In the genomic region with DNA sequence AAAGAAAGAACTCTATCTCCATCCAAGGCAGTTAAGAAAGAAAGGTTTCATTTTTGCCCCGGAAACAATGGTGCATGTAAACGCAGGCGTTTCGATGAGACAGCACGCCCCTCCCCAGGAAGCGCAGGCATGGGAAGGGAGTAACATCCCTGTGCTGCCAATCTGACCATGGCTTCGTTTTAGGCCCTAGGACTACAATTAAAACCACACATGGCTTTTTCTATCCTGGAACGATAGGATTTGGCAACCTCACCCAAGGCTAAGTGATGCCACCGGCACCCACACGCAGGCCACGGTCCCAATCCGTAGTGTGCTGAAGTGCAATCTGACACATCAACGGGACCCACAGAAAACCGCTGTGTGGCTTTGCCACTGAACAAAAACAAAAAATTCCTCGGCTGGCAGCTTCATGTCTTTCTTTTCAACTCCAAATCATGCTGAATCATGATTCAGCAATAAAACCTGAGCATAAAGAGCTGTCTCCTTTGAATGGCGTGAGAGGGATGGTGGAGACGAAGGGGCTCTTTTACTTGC, we compare ENCODE assay signal across 8 cellular contexts. TPM values are rescaled to one million over a fixed set of nuclear protein-coding genes. Genes with fewer than 3 reads are reported as not detected.
DNase-seq lines count a peak whose midpoint lies in the region; ATAC-seq and TF ChIP-seq lines count a peak whose summit lies in the region.

No MANE protein-coding gene starts in this region.

- ATAC-seq in activated T-cell treated with anti-CD3 and anti-CD28 coated beads, Interleukin-2, amount 50 U/mL, for 4 hours = peak; percentile 35 to 39
- ATAC-seq in stimulated activated naive CD8-positive, alpha-beta T cell treated with anti-CD3 and anti-CD28 coated beads, Interleukin-15, Interleukin-2, amounts not matched to agents 100 U/mL and 50 U/mL, for 24 hours = peak; percentile 40
- ATAC-seq in HG03378 (IDR thresholded peaks at IDR 0.05; ENCODE audit: unreplicated experiment) = no peak
- ATAC-seq in GM21367 (IDR thresholded peaks at IDR 0.05; ENCODE audit: unreplicated experiment) = no peak
- ATAC-seq in GM21619 (IDR thresholded peaks at IDR 0.05; ENCODE audit: unreplicated experiment) = no peak
- ATAC-seq in GM21576 (IDR thresholded peaks at IDR 0.05; ENCODE audit: unreplicated experiment) = no peak

- H3K4me3 ChIP-seq in right atrium auricular region = no peak overlapping the region

- no peaks in the 10 kb centered on the region for H3K27me3 ChIP-seq in right atrium auricular region

- H3K27me3 Mint-ChIP-seq in activated T-cell treated with anti-CD3 and anti-CD28 coated beads, Interleukin-2, amount 50 U/mL, for 4 hours (ENCODE audit: low read depth) = no peaks in the 10 kb centered on the region

- peak overlapping the region; percentile 46 for H3K4me3 Mint-ChIP-seq in activated T-cell treated with anti-CD3 and anti-CD28 coated beads, Interleukin-2, amount 50 U/mL, for 4 hours

- H3K27ac ChIP-seq in KOPT-K1 (ENCODE audit: low read depth, low read length, poor library complexity, severe bottlenecking) (peak overlapping the region; percentile 46), right atrium auricular region (peak overlapping the region; percentile 85 to 86)

- DNase-seq in activated T-cell treated with anti-CD3 and anti-CD28 coated beads, Interleukin-2, amount 50 U/mL, for 4 hours = peak; percentile 21
- no peak for DNase-seq in right atrium auricular region (ENCODE audit: low spot score)
- DNase-seq in stimulated activated naive CD8-positive, alpha-beta T cell treated with anti-CD3 and anti-CD28 coated beads, Interleukin-15, Interleukin-2, amounts not matched to agents 100 U/mL and 50 U/mL, for 24 hours = peak; percentile 45

- H3K4me1 ChIP-seq in right atrium auricular region = peaks cover 0 to 100% of the 10 kb centered on the region in 2 donors

- no peaks in the 10 kb centered on the region for H3K9me3 Mint-ChIP-seq in activated T-cell treated with anti-CD3 and anti-CD28 coated beads, Interleukin-2, amount 50 U/mL, for 4 hours

- no peak for TF ChIP-seq CTCF in right atrium auricular region (IDR thresholded peaks at IDR 0.05)

- H3K36me3 Mint-ChIP-seq in activated T-cell treated with anti-CD3 and anti-CD28 coated beads, Interleukin-2, amount 50 U/mL, for 4 hours (ENCODE audit: insufficient read depth) = peaks cover 19% of the 10 kb centered on the region

- H3K4me1 Mint-ChIP-seq in activated T-cell treated with anti-CD3 and anti-CD28 coated beads, Interleukin-2, amount 50 U/mL, for 4 hours (ENCODE audit: low read depth) = peaks cover 92% of the 10 kb centered on the region

- H3K36me3 ChIP-seq in KOPT-K1 (ENCODE audit: insufficient read depth, low read length) (peaks cover 23% of the 10 kb centered on the region), right atrium auricular region (no peaks in the 10 kb centered on the region)

- no peaks in the 10 kb centered on the region for H3K9me3 ChIP-seq in KOPT-K1 (ENCODE audit: insufficient read depth, low read length, poor library complexity, severe bottlenecking)
- no peaks in the 10 kb centered on the region for H3K9me3 ChIP-seq in right atrium auricular region

RNA-seq across cellular contexts. Expression of a gene that starts 24.2 kb away (rescaled TPM):
- 100 to 1,000 TPM; 101 to 104 (median 103) TPM for total RNA-seq in activated T-cell treated with anti-CD3 and anti-CD28 coated beads, Interleukin-2, amount 50 U/mL, for 4 hours
- total RNA-seq in right atrium auricular region = 10 to 100 TPM; 53.6 to 54.7 TPM

RNA-seq across cellular contexts. Expression of a gene that starts 39.7 kb away (rescaled TPM):
- total RNA-seq in activated T-cell treated with anti-CD3 and anti-CD28 coated beads, Interleukin-2, amount 50 U/mL, for 4 hours = 1 to 10 TPM; 1.6 to 3.7 (median 2.7) TPM
- total RNA-seq in right atrium auricular region = 1 to 10 TPM; 4.5 to 7.3 TPM

RNA-seq across cellular contexts. Expression of a gene that starts 49.1 kb away (rescaled TPM):
- total RNA-seq in activated T-cell treated with anti-CD3 and anti-CD28 coated beads, Interleukin-2, amount 50 U/mL, for 4 hours = 1 to 10 TPM; 1.3 to 1.8 (median 1.7) TPM
- 1 to 10 TPM; 2.6 to 4.1 TPM for total RNA-seq in right atrium auricular region

RNA-seq across cellular contexts. Expression of a gene that starts 50.2 kb away (rescaled TPM):
- 100 to 1,000 TPM; 282 to 293 (median 292) TPM for total RNA-seq in activated T-cell treated with anti-CD3 and anti-CD28 coated beads, Interleukin-2, amount 50 U/mL, for 4 hours
- 100 to 1,000 TPM; 368 to 648 TPM for total RNA-seq in right atrium auricular region

Comparison
In these comparisons a context has a peak if more than half of its experiments do, and no peak if none do; other contexts are left out.
1. ATAC-seq: peak in activated T-cell treated with anti-CD3 and anti-CD28 coated beads, Interleukin-2, amount 50 U/mL, for 4 hours (2 of 2) and stimulated activated naive CD8-positive, alpha-beta T cell treated with anti-CD3 and anti-CD28 coated beads, Interleukin-15, Interleukin-2, amounts not matched to agents 100 U/mL and 50 U/mL, for 24 hours (single experiment); none in HG03378 (single experiment), GM21367 (single experiment), GM21619 (single experiment) and GM21576 (single experiment).